In the genomic region with DNA sequence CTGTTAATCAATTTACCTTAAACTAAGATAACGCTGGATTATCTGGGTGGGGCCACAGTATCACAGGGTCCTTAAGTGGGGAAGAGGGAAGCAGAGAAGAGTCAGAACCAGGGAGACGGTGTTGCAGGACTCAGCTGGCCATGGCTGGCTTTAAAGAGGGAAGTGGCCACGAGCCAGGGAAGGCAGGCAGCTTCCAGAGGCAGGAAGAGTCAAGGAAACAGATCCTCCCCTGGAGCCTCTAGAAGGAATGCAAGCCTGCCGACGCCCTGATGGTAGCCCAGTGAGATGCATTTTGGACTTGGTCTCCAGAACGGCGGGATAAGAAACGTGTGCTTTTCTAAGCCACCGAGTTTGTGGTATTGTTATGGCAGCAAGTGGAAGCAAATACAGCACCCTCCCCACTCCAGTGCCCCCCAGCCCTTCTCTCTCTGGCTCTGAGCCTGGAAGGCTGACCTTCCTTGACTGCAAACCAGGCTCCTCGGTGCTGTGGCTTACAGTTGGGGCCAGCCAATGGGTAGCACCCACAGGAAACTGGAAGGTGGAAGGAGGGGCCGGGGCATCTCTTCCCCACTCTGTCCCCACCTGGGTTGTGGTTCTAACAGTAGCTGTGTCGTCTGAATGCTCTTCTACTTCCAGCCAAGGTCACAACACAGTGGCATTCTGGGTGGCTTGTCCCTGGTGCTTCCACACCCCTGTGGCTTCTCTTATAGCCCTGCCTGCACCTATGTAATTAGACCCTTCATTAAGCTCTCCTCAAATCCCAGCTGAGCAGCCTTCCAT, we compare ENCODE assay signal across 20 cellular contexts. TPM values are rescaled to one million over a fixed set of nuclear protein-coding genes. Genes with fewer than 3 reads are reported as not detected.
DNase-seq lines count a peak whose midpoint lies in the region; ATAC-seq and TF ChIP-seq lines count a peak whose summit lies in the region.
"Had no signal": no experiment of that assay in that cellular context is flagged by ENCODE, and none has a peak within 500 bp of the region (broad histone marks: within the 10 kb centered on the region; RNA-seq: fewer than 3 reads in every experiment).

No MANE protein-coding gene starts in this region.

- DNase-seq in NCI-H1436 (lab: John Stamatoyannopoulos, UW), result peak; percentile 13
- no peak for DNase-seq in NCI-H1436 treated with DMSO at 0.1 percent for 48 hours (lab: John Stamatoyannopoulos, UW)
- no peak for DNase-seq in CD4-positive, CD25-positive, alpha-beta regulatory T cell
- DNase-seq in chondrocyte (ENCODE audit: low spot score), result peak; percentile 44
- DNase-seq in osteocyte (ENCODE audit: extremely low spot score, unreplicated experiment), result peak; percentile 71
- DNase-seq in NOMO-1 treated with dmso at 0.1 percent for 144 hours (lab: John Stamatoyannopoulos, UW; ENCODE audit: unreplicated experiment), result no peak
- DNase-seq in epidermal melanocyte (ENCODE audit: insufficient read length, low spot score), result no peak
- DNase-seq: 8988T; activated CD4-positive, alpha-beta memory T cell treated with anti-CD3 and anti-CD28 coated beads for 36 hours; activated naive CD8-positive, alpha-beta T cell treated with anti-CD3 and anti-CD28 coated beads, Interleukin-2, amount 50 U/mL, for 24 hours; esophagus squamous epithelium; NCI-H1048; stimulated activated CD4-positive, alpha-beta T cell treated with anti-CD3 and anti-CD28 coated beads, Interleukin-4, amount 100 ng/mL, for 24 hours; WERI-Rb-1 had no signal

- H3K27me3 Mint-ChIP-seq in CD4-positive, CD25-positive, alpha-beta regulatory T cell, result peaks cover 11% of the 10 kb centered on the region
- peaks cover 53% of the 10 kb centered on the region for H3K27me3 Mint-ChIP-seq in chondrocyte (ENCODE audit: low read depth)
- peaks cover 21% of the 10 kb centered on the region for H3K27me3 Mint-ChIP-seq in osteocyte (ENCODE audit: unreplicated experiment)

- no peak overlapping the region for H3K27ac ChIP-seq in CD4-positive, CD25-positive, alpha-beta regulatory T cell (ENCODE audit: insufficient read depth, low read length, poor library complexity, severe bottlenecking)
- H3K27ac ChIP-seq: esophagus squamous epithelium, KMS-11, left ventricle myocardium inferior, ovary, WERI-Rb-1 had no signal

- no peaks in the 10 kb centered on the region for H3K36me3 ChIP-seq in CD4-positive, CD25-positive, alpha-beta regulatory T cell (ENCODE audit: control insufficient read depth, insufficient read depth, low read length)
- H3K36me3 ChIP-seq: esophagus squamous epithelium, left ventricle myocardium inferior, ovary, WERI-Rb-1 had no signal

- no peak for ATAC-seq in CD4-positive, CD25-positive, alpha-beta regulatory T cell (ENCODE audit: low read depth in 2 of 2)
- no peak for ATAC-seq in GM19395 (IDR thresholded peaks at IDR 0.05; ENCODE audit: unreplicated experiment)
- ATAC-seq: activated naive CD8-positive, alpha-beta T cell treated with anti-CD3 and anti-CD28 coated beads, Interleukin-2, amount 50 U/mL, for 24 hours had no signal

- TF ChIP-seq CTCF in chondrocyte (IDR thresholded peaks at IDR 0.05), result no peak
- no peak for TF ChIP-seq CTCF in osteocyte (IDR thresholded peaks at IDR 0.05)

- no peaks in the 10 kb centered on the region for H3K27me3 ChIP-seq in CD4-positive, CD25-positive, alpha-beta regulatory T cell (ENCODE audit: control insufficient read depth, insufficient read depth, low read length)
- H3K27me3 ChIP-seq: ovary had no signal

- H3K4me1 ChIP-seq in CD4-positive, CD25-positive, alpha-beta regulatory T cell (ENCODE audit: control insufficient read depth, insufficient read depth, low read length, poor library complexity, severe bottlenecking), result peaks cover 20% of the 10 kb centered on the region
- H3K4me1 ChIP-seq: esophagus squamous epithelium had no signal

- H3K36me3 Mint-ChIP-seq in CD4-positive, CD25-positive, alpha-beta regulatory T cell, result peaks cover 4% of the 10 kb centered on the region
- H3K36me3 Mint-ChIP-seq in chondrocyte (ENCODE audit: low read depth), result peaks cover 1% of the 10 kb centered on the region
- H3K36me3 Mint-ChIP-seq in osteocyte (ENCODE audit: unreplicated experiment), result no peaks in the 10 kb centered on the region
- H3K36me3 Mint-ChIP-seq: activated CD4-positive, alpha-beta memory T cell treated with anti-CD3 and anti-CD28 coated beads for 36 hours had no signal

- no peak overlapping the region for H3K4me3 ChIP-seq in CD4-positive, CD25-positive, alpha-beta regulatory T cell (ENCODE audit: low read depth, low read length)
- H3K4me3 ChIP-seq: esophagus squamous epithelium, left ventricle myocardium inferior, ovary had no signal

- peak overlapping the region; percentile 35 to 68 (median 52) for H3K27ac Mint-ChIP-seq in CD4-positive, CD25-positive, alpha-beta regulatory T cell
- no peak overlapping the region for H3K27ac Mint-ChIP-seq in chondrocyte (ENCODE audit: unreplicated experiment)
- H3K27ac Mint-ChIP-seq in osteocyte (ENCODE audit: unreplicated experiment), result no peak overlapping the region
- H3K27ac Mint-ChIP-seq: activated CD4-positive, alpha-beta memory T cell treated with anti-CD3 and anti-CD28 coated beads for 36 hours; activated naive CD8-positive, alpha-beta T cell treated with anti-CD3 and anti-CD28 coated beads, Interleukin-2, amount 50 U/mL, for 24 hours had no signal

- peaks cover 0 to 4% (median 0%) of the 10 kb centered on the region in 7 donors for H3K9me3 Mint-ChIP-seq in CD4-positive, CD25-positive, alpha-beta regulatory T cell
- H3K9me3 Mint-ChIP-seq in chondrocyte (ENCODE audit: low read depth) (peaks cover 4% of the 10 kb centered on the region), osteocyte (ENCODE audit: unreplicated experiment) (no peaks in the 10 kb centered on the region)
- H3K9me3 Mint-ChIP-seq: activated CD4-positive, alpha-beta memory T cell treated with anti-CD3 and anti-CD28 coated beads for 36 hours; activated naive CD8-positive, alpha-beta T cell treated with anti-CD3 and anti-CD28 coated beads, Interleukin-2, amount 50 U/mL, for 24 hours had no signal

- peaks cover 7 to 34% (median 19%) of the 10 kb centered on the region in 4 donors for H3K4me1 Mint-ChIP-seq in CD4-positive, CD25-positive, alpha-beta regulatory T cell
- H3K4me1 Mint-ChIP-seq in chondrocyte (ENCODE audit: low read depth), result peaks cover 3% of the 10 kb centered on the region
- peaks cover 2% of the 10 kb centered on the region for H3K4me1 Mint-ChIP-seq in osteocyte (ENCODE audit: unreplicated experiment)
- H3K4me1 Mint-ChIP-seq: activated naive CD8-positive, alpha-beta T cell treated with anti-CD3 and anti-CD28 coated beads, Interleukin-2, amount 50 U/mL, for 24 hours had no signal

- H3K9me3 ChIP-seq in CD4-positive, CD25-positive, alpha-beta regulatory T cell (ENCODE audit: control insufficient read depth in 2 of 2, low read length in 2 of 2), result no peaks in the 10 kb centered on the region
- H3K9me3 ChIP-seq: esophagus squamous epithelium, left ventricle myocardium inferior, ovary had no signal

- no peak overlapping the region for H3K4me3 Mint-ChIP-seq in CD4-positive, CD25-positive, alpha-beta regulatory T cell
- no peak overlapping the region for H3K4me3 Mint-ChIP-seq in chondrocyte (ENCODE audit: unreplicated experiment)
- no peak overlapping the region for H3K4me3 Mint-ChIP-seq in osteocyte (ENCODE audit: unreplicated experiment)
- H3K4me3 Mint-ChIP-seq: activated CD4-positive, alpha-beta memory T cell treated with anti-CD3 and anti-CD28 coated beads for 36 hours; activated naive CD8-positive, alpha-beta T cell treated with anti-CD3 and anti-CD28 coated beads, Interleukin-2, amount 50 U/mL, for 24 hours had no signal

RNA-seq across cellular contexts. Expression of a gene that starts 30.1 kb away (rescaled TPM):
- total RNA-seq in CD4-positive, CD25-positive, alpha-beta regulatory T cell, result not detected
- polyA plus RNA-seq in CD4-positive, CD25-positive, alpha-beta regulatory T cell, result not detected
- total RNA-seq in chondrocyte (0.15 to 0.18 TPM (median 0.17 TPM) in 3 replicates), osteocyte (not detected in 2 replicates)
- total RNA-seq: activated CD4-positive, alpha-beta memory T cell treated with anti-CD3 and anti-CD28 coated beads for 36 hours; left ventricle myocardium inferior; skeletal muscle tissue had no signal
- polyA plus RNA-seq: BJ had no signal

Comparison
In these comparisons a context has a peak if more than half of its experiments do, and no peak if none do; other contexts are left out.
1. DNase-seq: peak in NCI-H1436 (single experiment), chondrocyte (single experiment) and osteocyte (single experiment); none in NCI-H1436 treated with DMSO at 0.1 percent for 48 hours (single experiment), CD4-positive, CD25-positive, alpha-beta regulatory T cell (0 of 3), NOMO-1 treated with dmso at 0.1 percent for 144 hours (single experiment) and epidermal melanocyte (single experiment).
2. H3K27ac Mint-ChIP-seq: peak in CD4-positive, CD25-positive, alpha-beta regulatory T cell (3 of 3); none in chondrocyte (single experiment) and osteocyte (single experiment).